1 cellular context compared by ENCODE assay signal in the genomic region with DNA sequence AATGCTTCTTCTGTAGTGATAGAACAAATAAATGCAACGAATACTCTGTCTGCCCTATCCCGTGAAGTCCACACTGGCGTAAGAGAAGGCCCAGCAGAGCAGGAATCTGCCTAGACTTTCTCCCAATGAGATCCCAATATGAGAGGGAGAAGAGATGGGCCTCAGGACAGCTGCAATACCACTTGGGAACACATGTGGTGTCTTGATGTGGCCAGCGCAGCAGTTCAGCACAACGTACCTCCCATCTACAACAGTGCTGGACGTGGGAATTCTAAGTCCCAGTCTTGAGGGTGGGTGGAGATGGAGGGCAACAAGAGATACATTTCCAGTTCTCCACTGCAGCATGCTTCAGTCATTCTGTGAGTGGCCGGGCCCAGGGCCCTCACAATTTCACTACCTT.
TF ChIP-seq lines count a peak whose summit lies in the region.

No MANE protein-coding gene starts in this region.

TF ChIP-seq in K562, 482 proteins besides CTCF, POLR2A, EP300 and RAD21 (continued from another document):
- no peak for TF ChIP-seq ATF4 (CRISPR knock-in tag; IDR thresholded peaks at IDR 0.05)
- no peak for TF ChIP-seq ZNF23 (CRISPR knock-in tag; IDR thresholded peaks at IDR 0.05)
